ENCODE assay signal across 20 cellular contexts in genomic region chr10:5709865-5710264, GRCh38. TPM values are rescaled to one million over a fixed set of nuclear protein-coding genes. Genes with fewer than 3 reads are reported as not detected.
A peak's percentile ranks its signal among the peaks of the same experiment; 100 is the strongest.
DNase-seq lines count a peak whose midpoint lies in the region; ATAC-seq and TF ChIP-seq lines count a peak whose summit lies in the region.
"Had no signal": no experiment of that assay in that cellular context is flagged by ENCODE, and none has a peak within 500 bp of the region (broad histone marks: within the 10 kb centered on the region; RNA-seq: fewer than 3 reads in every experiment).

No MANE protein-coding gene starts in this region.

- in situ Hi-C loops in IMR-90 (cut with MboI; ENCODE audit: low sequenced_read_pairs), result no loop called here

- peak overlapping the region; percentile 0 for H3K4me3 Mint-ChIP-seq in activated naive CD4-positive, alpha-beta T cell treated with anti-CD3 and anti-CD28 coated beads for 36 hours
- H3K4me3 Mint-ChIP-seq in activated T-helper 2 cell treated with anti-CD3 and anti-CD28 coated beads, Interferon-gamma antibody, Interleukin-2, Interleukin-4, amounts not matched to agents 10 μg/mL and 5 μg/mL and 100 μg/mL, durations not matched to agents 14 hours and 24 hours and 36 hours (ENCODE audit: low read depth), result peak overlapping the region; percentile 7
- H3K4me3 Mint-ChIP-seq: H9, mesothelial cell of epicardium had no signal

- H3K18ac ChIP-seq in IMR-90 (ENCODE audit: low read depth, low read length), result no peak overlapping the region

- peaks cover 8% of the 10 kb centered on the region; the same call in 1 of the 2 replicates for H4K20me1 ChIP-seq in IMR-90 (ENCODE audit: insufficient read depth, low read length)

- no peaks in the 10 kb centered on the region for H3K9me3 Mint-ChIP-seq in activated naive CD4-positive, alpha-beta T cell treated with anti-CD3 and anti-CD28 coated beads for 36 hours
- H3K9me3 Mint-ChIP-seq in activated naive CD4-positive, alpha-beta T cell treated with anti-CD3 and anti-CD28 coated beads, Interleukin-2, amount 50 U/mL, for 72 hours, result peaks cover 0 to 12% of the 10 kb centered on the region in 2 donors
- no peaks in the 10 kb centered on the region for H3K9me3 Mint-ChIP-seq in activated T-helper 2 cell treated with anti-CD3 and anti-CD28 coated beads, Interferon-gamma antibody, Interleukin-2, Interleukin-4, amounts not matched to agents 10 μg/mL and 5 μg/mL and 100 μg/mL, durations not matched to agents 14 hours and 24 hours and 36 hours
- H3K9me3 Mint-ChIP-seq: H9, mesothelial cell of epicardium had no signal

- H2BK120ac ChIP-seq in IMR-90 (ENCODE audit: low read depth, low read length), result no peak overlapping the region

- dilution Hi-C loops in IMR-90 (cut with HindIII; ENCODE audit: low sequenced_read_pairs, unreplicated experiment), result no loop called here

- CTCF ChIA-PET in activated naive CD4-positive, alpha-beta T cell treated with anti-CD3 and anti-CD28 coated beads for 36 hours (lab: Charles Lee), result no interaction called here
- CTCF ChIA-PET in IMR-90 (lab: Yijun Ruan, JAX), result interaction anchor here (0.6 to 1.5 kb wide), 2 partner anchors 80 to 299 kb away, joined by 3 read pairs; no protein-coding TSS in a partner anchor

- H3K36me3 Mint-ChIP-seq in activated naive CD4-positive, alpha-beta T cell treated with anti-CD3 and anti-CD28 coated beads for 36 hours (ENCODE audit: low read depth), result peaks cover 10% of the 10 kb centered on the region
- H3K36me3 Mint-ChIP-seq in activated naive CD4-positive, alpha-beta T cell treated with anti-CD3 and anti-CD28 coated beads, Interleukin-2, amount 50 U/mL, for 72 hours, result peaks cover 6 to 12% of the 10 kb centered on the region in 2 donors
- H3K36me3 Mint-ChIP-seq in activated T-helper 2 cell treated with anti-CD3 and anti-CD28 coated beads, Interferon-gamma antibody, Interleukin-2, Interleukin-4, amounts not matched to agents 10 μg/mL and 5 μg/mL and 100 μg/mL, durations not matched to agents 14 hours and 24 hours and 36 hours (ENCODE audit: low read depth), result peaks cover 22% of the 10 kb centered on the region

- H2AFZ ChIP-seq in IMR-90 (replicated peaks; ENCODE audit: low read length, poor library complexity), result no peak overlapping the region

- no peak overlapping the region for H2BK20ac ChIP-seq in IMR-90 (ENCODE audit: low read depth, low read length)

- H3K4me1 ChIP-seq in IMR-90 (ENCODE audit: control insufficient read depth, insufficient read depth, low read length) (peaks cover 1% of the 10 kb centered on the region), spleen (peaks cover 15 to 57% (median 36%) of the 10 kb centered on the region in 6 donors)

- no peak overlapping the region for H3K14ac ChIP-seq in IMR-90 (replicated peaks; ENCODE audit: low read depth, low read length)

- H3K27me3 ChIP-seq in IMR-90 (ENCODE audit: control insufficient read depth, insufficient read depth, low read length) (no peaks in the 10 kb centered on the region), spleen (replicated peaks in 1 of 7) (no peaks in the 10 kb centered on the region), WERI-Rb-1 (ENCODE audit: insufficient read depth, low read depth, severe bottlenecking) (no peaks in the 10 kb centered on the region)
- H3K27me3 ChIP-seq: adrenal gland, neutrophil had no signal

- TF ChIP-seq POLR2A in IMR-90 (IDR thresholded peaks at IDR 0.05; ENCODE audit: low read depth, low read length) (no peak), spleen (IDR thresholded peaks at IDR 0.05) (no peak)

- no peak for TF ChIP-seq RAD21 in IMR-90 (IDR thresholded peaks at IDR 0.05; ENCODE audit: low read length)

- ATAC-seq in activated naive CD4-positive, alpha-beta T cell treated with anti-CD3 and anti-CD28 coated beads, Interleukin-2, amount 50 U/mL, for 72 hours, result no peak
- no peak for ATAC-seq in IMR-90 (ENCODE audit: low read depth)
- ATAC-seq: SK-N-SH treated with all-trans-retinoic acid at 6 μM for 48 hours had no signal

- no peaks in the 10 kb centered on the region for H3K27me3 Mint-ChIP-seq in activated naive CD4-positive, alpha-beta T cell treated with anti-CD3 and anti-CD28 coated beads for 36 hours (ENCODE audit: low read depth)
- no peaks in the 10 kb centered on the region for H3K27me3 Mint-ChIP-seq in activated T-helper 2 cell treated with anti-CD3 and anti-CD28 coated beads, Interferon-gamma antibody, Interleukin-2, Interleukin-4, amounts not matched to agents 10 μg/mL and 5 μg/mL and 100 μg/mL, durations not matched to agents 14 hours and 24 hours and 36 hours (ENCODE audit: low read depth)

- H3K9ac ChIP-seq in IMR-90 (ENCODE audit: low read depth, low read length), result no peak overlapping the region

- H2AK5ac ChIP-seq in IMR-90 (ENCODE audit: low read depth, low read length), result no peak overlapping the region

- no peak overlapping the region for H4K91ac ChIP-seq in IMR-90 (ENCODE audit: insufficient read depth, low read depth, low read length)

- no peak overlapping the region for H3K56ac ChIP-seq in IMR-90 (ENCODE audit: extremely low read depth, insufficient read depth, low read length)

- intact Hi-C loops in activated naive CD4-positive, alpha-beta T cell treated with anti-CD3 and anti-CD28 coated beads for 36 hours (cut with micrococcal nuclease), result loop anchor here (2.0 kb wide), 1 partner anchor 17 kb away; no protein-coding TSS in a partner anchor
- intact Hi-C loops in IMR-90 (cut with micrococcal nuclease), result no loop called here
- intact Hi-C loops in activated T-helper 2 cell treated with anti-CD3 and anti-CD28 coated beads, Interferon-gamma antibody, Interleukin-2, Interleukin-4, amounts not matched to agents 10 μg/mL and 5 μg/mL and 100 μg/mL, durations not matched to agents 14 hours and 24 hours and 36 hours (cut with micrococcal nuclease), result no loop called here
- intact Hi-C loops in spleen (cut with DNase I; ENCODE audit: low total_unique reads), result no loop called here

- H3K36me3 ChIP-seq in IMR-90 (ENCODE audit: control insufficient read depth, insufficient read depth, low read length) (no peaks in the 10 kb centered on the region), spleen (no peaks in the 10 kb centered on the region), WERI-Rb-1 (no peaks in the 10 kb centered on the region)
- H3K36me3 ChIP-seq: adrenal gland, neutrophil had no signal

- peaks cover 19 to 50% of the 10 kb centered on the region in 2 experiments for H3K79me1 ChIP-seq in IMR-90 (ENCODE audit: low read depth in 1 of 2, low read length in 2 of 2)

- H3K4ac ChIP-seq in IMR-90 (ENCODE audit: low read depth, low read length), result no peak overlapping the region

- POLR2A ChIA-PET in IMR-90 (lab: Charles Lee; ENCODE audit: unreplicated experiment), result no interaction called here

- TF ChIP-seq CTCF in IMR-90 (conservative IDR thresholded peaks at IDR 0.05; ENCODE audit: low read depth, low read length), result no peak
- TF ChIP-seq CTCF in spleen (IDR thresholded peaks at IDR 0.05 in 8 of 11, conservative IDR thresholded peaks at IDR 0.05 in 3 of 11), result no peak
- TF ChIP-seq CTCF in WERI-Rb-1 (IDR thresholded peaks at IDR 0.05; ENCODE audit: low read depth, low read length), result no peak

- H3K27ac ChIP-seq in IMR-90 (ENCODE audit: insufficient read depth, low read length), result no peak overlapping the region
- peak overlapping the region in 5 of 8 donors; percentile 68 to 78 (median 74) for H3K27ac ChIP-seq in spleen
- no peak overlapping the region for H3K27ac ChIP-seq in WERI-Rb-1
- H3K27ac ChIP-seq: adrenal gland, neutrophil had no signal

- peak overlapping the region; percentile 68 for H3K4me2 ChIP-seq in IMR-90 (ENCODE audit: low read depth, low read length)

- H3K23ac ChIP-seq in IMR-90 (ENCODE audit: low read depth, low read length), result no peak overlapping the region

- WGBS in IMR-90 (ENCODE audit: extremely low coverage in 2 of 2, insufficient read length in 1 of 2), 2 experiments, result no CpG with 5 or more reads among the region's 2 CpGs
- 68 to 79% (median 75%) methylated on average over 2 of the region's 2 CpGs for WGBS in spleen, 5 donors

- peak overlapping the region; percentile 3 for H3K27ac Mint-ChIP-seq in activated naive CD4-positive, alpha-beta T cell treated with anti-CD3 and anti-CD28 coated beads for 36 hours
- H3K27ac Mint-ChIP-seq in activated naive CD4-positive, alpha-beta T cell treated with anti-CD3 and anti-CD28 coated beads, Interleukin-2, amount 50 U/mL, for 72 hours, result no peak overlapping the region
- peak overlapping the region; percentile 26 for H3K27ac Mint-ChIP-seq in activated T-helper 2 cell treated with anti-CD3 and anti-CD28 coated beads, Interferon-gamma antibody, Interleukin-2, Interleukin-4, amounts not matched to agents 10 μg/mL and 5 μg/mL and 100 μg/mL, durations not matched to agents 14 hours and 24 hours and 36 hours
- H3K27ac Mint-ChIP-seq: H9, mesothelial cell of epicardium had no signal

- no TSS peak for BruUV-seq in IMR-90 (replicated peaks; lab: Mats Ljungman, UMichigan)

- DNase-seq in activated naive CD4-positive, alpha-beta T cell treated with anti-CD3 and anti-CD28 coated beads for 36 hours, result no peak
- no peak for DNase-seq in activated naive CD4-positive, alpha-beta T cell treated with anti-CD3 and anti-CD28 coated beads, Interleukin-2, amount 50 U/mL, for 72 hours (ENCODE audit: low spot score in 2 of 2)
- DNase-seq in IMR-90, result no peak
- no peak for DNase-seq in activated T-helper 2 cell treated with anti-CD3 and anti-CD28 coated beads, Interferon-gamma antibody, Interleukin-2, Interleukin-4, amounts not matched to agents 10 μg/mL and 5 μg/mL and 100 μg/mL, durations not matched to agents 14 hours and 24 hours and 36 hours (ENCODE audit: low spot score)
- no peak for DNase-seq in spleen
- DNase-seq in NCI-H2171 treated with DMSO at 0.1 percent for 48 hours (lab: John Stamatoyannopoulos, UW), result no peak
- DNase-seq in WERI-Rb-1, result no peak
- DNase-seq in stimulated activated CD4-positive, alpha-beta T cell treated with anti-CD3 and anti-CD28 coated beads, Interleukin-4, amount 100 ng/mL, for 4 hours, result no peak
- DNase-seq: adrenal gland; caudate nucleus; effector memory CD4-positive, alpha-beta T cell; GF-D8; H9; hypothalamus; kidney glomerular epithelial cell; NCI-H1694; NCI-H510A had no signal

- H4K8ac ChIP-seq in IMR-90 (ENCODE audit: low read depth in 2 of 2, low read length in 2 of 2), result no peak overlapping the region; a peak in 1 of 4 replicates

- no peaks in the 10 kb centered on the region for H3K9me1 ChIP-seq in IMR-90 (ENCODE audit: insufficient read depth, low read length)

- H4K5ac ChIP-seq in IMR-90 (ENCODE audit: low read depth, low read length), result no peak overlapping the region

- H3K4me3 ChIP-seq in IMR-90 (ENCODE audit: insufficient read depth, low read depth, low read length) (no peak overlapping the region), spleen (no peak overlapping the region), WERI-Rb-1 (ENCODE audit: low read depth, low read length) (no peak overlapping the region)

- no peak overlapping the region for H2BK15ac ChIP-seq in IMR-90 (ENCODE audit: low read depth, low read length)

- H3K9me3 ChIP-seq in IMR-90 (ENCODE audit: control insufficient read depth, insufficient read depth, low read length) (no peaks in the 10 kb centered on the region), spleen (no peaks in the 10 kb centered on the region), WERI-Rb-1 (ENCODE audit: severe bottlenecking) (no peaks in the 10 kb centered on the region)
- H3K9me3 ChIP-seq: adrenal gland, neutrophil had no signal

- H3K4me1 Mint-ChIP-seq in activated naive CD4-positive, alpha-beta T cell treated with anti-CD3 and anti-CD28 coated beads for 36 hours (ENCODE audit: low read depth), result peaks cover 68% of the 10 kb centered on the region
- H3K4me1 Mint-ChIP-seq in activated T-helper 2 cell treated with anti-CD3 and anti-CD28 coated beads, Interferon-gamma antibody, Interleukin-2, Interleukin-4, amounts not matched to agents 10 μg/mL and 5 μg/mL and 100 μg/mL, durations not matched to agents 14 hours and 24 hours and 36 hours (ENCODE audit: low read depth), result peaks cover 48% of the 10 kb centered on the region

- no peak overlapping the region for H2AK9ac ChIP-seq in IMR-90 (replicated peaks; ENCODE audit: low read depth, low read length, poor library complexity)

- H2BK5ac ChIP-seq in IMR-90 (ENCODE audit: low read depth, low read length, poor library complexity, severe bottlenecking), result no peak overlapping the region

RNA-seq across cellular contexts. Expression of gene TASOR2, which starts 25.2 kb away (rescaled TPM):
- 10 to 100 TPM; 36.4 to 37.7 TPM for total RNA-seq in activated naive CD4-positive, alpha-beta T cell treated with anti-CD3 and anti-CD28 coated beads for 36 hours
- 10 to 100 TPM; 44.9 to 54.9 TPM for total RNA-seq in activated naive CD4-positive, alpha-beta T cell treated with anti-CD3 and anti-CD28 coated beads, Interleukin-2, amount 50 U/mL, for 72 hours
- 53.6 and 64.7 TPM in 2 replicates for total RNA-seq in IMR-90 (2012; rRNA removed)
- 18.0 and 19.4 TPM in 2 replicates for polyA plus RNA-seq in IMR-90 (2012; rRNA removed)
- 3.2 TPM in 2 replicates for polyA plus RNA-seq in IMR-90 (2012; cell fraction: cytosol; rRNA removed)
- polyA plus RNA-seq in IMR-90 (2012; cell fraction: nucleus; rRNA removed; ENCODE audit: low replicate concordance), result 11.3 and 61.2 TPM in 2 replicates
- total RNA-seq in activated T-helper 2 cell treated with anti-CD3 and anti-CD28 coated beads, Interferon-gamma antibody, Interleukin-2, Interleukin-4, amounts not matched to agents 10 μg/mL and 5 μg/mL and 100 μg/mL, durations not matched to agents 14 hours and 24 hours and 36 hours, result 60.1 and 68.7 TPM in 2 replicates
- 10 to 100 TPM; 58.3 to 87.9 (median 72.6) TPM for total RNA-seq in spleen
- polyA plus RNA-seq in spleen, result 10 to 100 TPM in 2 of 3 donors, 1 to 10 TPM in 1; 9.5 to 11.3 (median 10.1) TPM

RNA-seq across cellular contexts. Expression of gene ASB13, which starts 43.5 kb away (rescaled TPM):
- 1 to 10 TPM; 7.0 to 7.2 TPM for total RNA-seq in activated naive CD4-positive, alpha-beta T cell treated with anti-CD3 and anti-CD28 coated beads for 36 hours
- 10 to 100 TPM in 1 of 2 donors, under 1 TPM in 1; 0.41 to 14.3 TPM for total RNA-seq in activated naive CD4-positive, alpha-beta T cell treated with anti-CD3 and anti-CD28 coated beads, Interleukin-2, amount 50 U/mL, for 72 hours
- total RNA-seq in IMR-90 (2012; rRNA removed), result 6.3 and 6.4 TPM in 2 replicates
- 3.9 and 4.6 TPM in 2 replicates for polyA plus RNA-seq in IMR-90 (2012; rRNA removed)
- polyA plus RNA-seq in IMR-90 (2012; cell fraction: cytosol; rRNA removed), result 3.7 and 5.1 TPM in 2 replicates
- polyA plus RNA-seq in IMR-90 (2012; cell fraction: nucleus; rRNA removed; ENCODE audit: low replicate concordance), result 3.2 and 5.1 TPM in 2 replicates
- total RNA-seq in activated T-helper 2 cell treated with anti-CD3 and anti-CD28 coated beads, Interferon-gamma antibody, Interleukin-2, Interleukin-4, amounts not matched to agents 10 μg/mL and 5 μg/mL and 100 μg/mL, durations not matched to agents 14 hours and 24 hours and 36 hours, result 15.2 and 15.5 TPM in 2 replicates
- total RNA-seq in spleen, result 10 to 100 TPM; 17.0 to 29.6 (median 21.6) TPM
- 10 to 100 TPM; 17.7 to 25.4 (median 25.1) TPM for polyA plus RNA-seq in spleen

Comparison
In these comparisons a context has a peak if more than half of its experiments do, and no peak if none do; other contexts are left out.
1. H3K27ac Mint-ChIP-seq: peak in activated naive CD4-positive, alpha-beta T cell treated with anti-CD3 and anti-CD28 coated beads for 36 hours (single experiment) and activated T-helper 2 cell treated with anti-CD3 and anti-CD28 coated beads, Interferon-gamma antibody, Interleukin-2, Interleukin-4, amounts not matched to agents 10 μg/mL and 5 μg/mL and 100 μg/mL, durations not matched to agents 14 hours and 24 hours and 36 hours (single experiment); none in activated naive CD4-positive, alpha-beta T cell treated with anti-CD3 and anti-CD28 coated beads, Interleukin-2, amount 50 U/mL, for 72 hours (0 of 2).
2. H3K27ac ChIP-seq: peak in spleen (5 of 8); none in IMR-90 (single experiment) and WERI-Rb-1 (single experiment).